ENCODE assay signal across 1 cellular context in the genomic region with DNA sequence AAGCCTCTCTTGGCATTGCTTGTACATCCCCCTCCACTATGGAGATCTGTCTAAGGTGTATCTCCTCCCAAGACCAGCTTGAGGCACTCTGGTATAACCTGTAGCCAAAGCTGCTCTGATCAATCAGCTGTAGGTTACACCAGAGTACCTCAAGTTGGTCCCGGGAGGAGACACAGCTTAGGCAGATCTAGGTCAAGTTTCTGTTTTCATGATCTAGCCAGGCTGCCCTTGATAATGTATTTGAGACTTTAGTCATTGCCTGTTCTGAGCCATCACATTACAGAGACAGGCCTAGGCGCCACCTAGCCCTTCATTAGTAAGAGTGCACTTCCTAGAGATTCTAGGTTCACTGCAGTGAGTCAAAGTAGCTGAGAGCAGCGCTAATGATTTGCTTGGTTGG.
TF ChIP-seq lines count a peak whose summit lies in the region.

No MANE protein-coding gene starts in this region.

TF ChIP-seq in GM23338, 12 proteins besides CTCF, POLR2A, EP300 and RAD21 (continued from another document):
- TF ChIP-seq, protein P1, sequence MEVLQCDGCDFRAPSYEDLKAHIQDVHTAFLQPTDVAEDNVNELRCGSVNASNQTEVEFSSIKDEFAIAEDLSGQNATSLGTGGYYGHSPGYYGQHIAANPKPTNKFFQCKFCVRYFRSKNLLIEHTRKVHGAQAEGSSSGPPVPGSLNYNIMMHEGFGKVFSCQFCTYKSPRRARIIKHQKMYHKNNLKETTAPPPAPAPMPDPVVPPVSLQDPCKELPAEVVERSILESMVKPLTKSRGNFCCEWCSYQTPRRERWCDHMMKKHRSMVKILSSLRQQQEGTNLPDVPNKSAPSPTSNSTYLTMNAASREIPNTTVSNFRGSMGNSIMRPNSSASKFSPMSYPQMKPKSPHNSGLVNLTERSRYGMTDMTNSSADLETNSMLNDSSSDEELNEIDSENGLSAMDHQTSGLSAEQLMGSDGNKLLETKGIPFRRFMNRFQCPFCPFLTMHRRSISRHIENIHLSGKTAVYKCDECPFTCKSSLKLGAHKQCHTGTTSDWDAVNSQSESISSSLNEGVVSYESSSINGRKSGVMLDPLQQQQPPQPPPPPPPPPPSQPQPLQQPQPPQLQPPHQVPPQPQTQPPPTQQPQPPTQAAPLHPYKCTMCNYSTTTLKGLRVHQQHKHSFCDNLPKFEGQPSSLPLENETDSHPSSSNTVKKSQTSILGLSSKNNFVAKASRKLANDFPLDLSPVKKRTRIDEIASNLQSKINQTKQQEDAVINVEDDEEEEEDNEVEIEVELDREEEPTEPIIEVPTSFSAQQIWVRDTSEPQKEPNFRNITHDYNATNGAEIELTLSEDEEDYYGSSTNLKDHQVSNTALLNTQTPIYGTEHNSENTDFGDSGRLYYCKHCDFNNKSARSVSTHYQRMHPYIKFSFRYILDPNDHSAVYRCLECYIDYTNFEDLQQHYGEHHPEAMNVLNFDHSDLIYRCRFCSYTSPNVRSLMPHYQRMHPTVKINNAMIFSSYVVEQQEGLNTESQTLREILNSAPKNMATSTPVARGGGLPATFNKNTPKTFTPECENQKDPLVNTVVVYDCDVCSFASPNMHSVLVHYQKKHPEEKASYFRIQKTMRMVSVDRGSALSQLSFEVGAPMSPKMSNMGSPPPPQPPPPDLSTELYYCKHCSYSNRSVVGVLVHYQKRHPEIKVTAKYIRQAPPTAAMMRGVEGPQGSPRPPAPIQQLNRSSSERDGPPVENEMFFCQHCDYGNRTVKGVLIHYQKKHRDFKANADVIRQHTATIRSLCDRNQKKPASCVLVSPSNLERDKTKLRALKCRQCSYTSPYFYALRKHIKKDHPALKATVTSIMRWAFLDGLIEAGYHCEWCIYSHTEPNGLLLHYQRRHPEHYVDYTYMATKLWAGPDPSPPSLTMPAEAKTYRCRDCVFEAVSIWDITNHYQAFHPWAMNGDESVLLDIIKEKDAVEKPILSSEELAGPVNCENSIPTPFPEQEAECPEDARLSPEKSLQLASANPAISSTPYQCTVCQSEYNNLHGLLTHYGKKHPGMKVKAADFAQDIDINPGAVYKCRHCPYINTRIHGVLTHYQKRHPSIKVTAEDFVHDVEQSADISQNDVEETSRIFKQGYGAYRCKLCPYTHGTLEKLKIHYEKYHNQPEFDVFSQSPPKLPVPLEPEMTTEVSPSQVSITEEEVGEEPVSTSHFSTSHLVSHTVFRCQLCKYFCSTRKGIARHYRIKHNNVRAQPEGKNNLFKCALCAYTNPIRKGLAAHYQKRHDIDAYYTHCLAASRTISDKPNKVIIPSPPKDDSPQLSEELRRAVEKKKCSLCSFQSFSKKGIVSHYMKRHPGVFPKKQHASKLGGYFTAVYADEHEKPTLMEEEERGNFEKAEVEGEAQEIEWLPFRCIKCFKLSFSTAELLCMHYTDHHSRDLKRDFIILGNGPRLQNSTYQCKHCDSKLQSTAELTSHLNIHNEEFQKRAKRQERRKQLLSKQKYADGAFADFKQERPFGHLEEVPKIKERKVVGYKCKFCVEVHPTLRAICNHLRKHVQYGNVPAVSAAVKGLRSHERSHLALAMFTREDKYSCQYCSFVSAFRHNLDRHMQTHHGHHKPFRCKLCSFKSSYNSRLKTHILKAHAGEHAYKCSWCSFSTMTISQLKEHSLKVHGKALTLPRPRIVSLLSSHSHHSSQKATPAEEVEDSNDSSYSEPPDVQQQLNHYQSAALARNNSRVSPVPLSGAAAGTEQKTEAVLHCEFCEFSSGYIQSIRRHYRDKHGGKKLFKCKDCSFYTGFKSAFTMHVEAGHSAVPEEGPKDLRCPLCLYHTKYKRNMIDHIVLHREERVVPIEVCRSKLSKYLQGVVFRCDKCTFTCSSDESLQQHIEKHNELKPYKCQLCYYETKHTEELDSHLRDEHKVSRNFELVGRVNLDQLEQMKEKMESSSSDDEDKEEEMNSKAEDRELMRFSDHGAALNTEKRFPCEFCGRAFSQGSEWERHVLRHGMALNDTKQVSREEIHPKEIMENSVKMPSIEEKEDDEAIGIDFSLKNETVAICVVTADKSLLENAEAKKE (CRISPR knock-in tag; IDR thresholded peaks at IDR 0.05), result no peak
- TF ChIP-seq, protein P2, sequence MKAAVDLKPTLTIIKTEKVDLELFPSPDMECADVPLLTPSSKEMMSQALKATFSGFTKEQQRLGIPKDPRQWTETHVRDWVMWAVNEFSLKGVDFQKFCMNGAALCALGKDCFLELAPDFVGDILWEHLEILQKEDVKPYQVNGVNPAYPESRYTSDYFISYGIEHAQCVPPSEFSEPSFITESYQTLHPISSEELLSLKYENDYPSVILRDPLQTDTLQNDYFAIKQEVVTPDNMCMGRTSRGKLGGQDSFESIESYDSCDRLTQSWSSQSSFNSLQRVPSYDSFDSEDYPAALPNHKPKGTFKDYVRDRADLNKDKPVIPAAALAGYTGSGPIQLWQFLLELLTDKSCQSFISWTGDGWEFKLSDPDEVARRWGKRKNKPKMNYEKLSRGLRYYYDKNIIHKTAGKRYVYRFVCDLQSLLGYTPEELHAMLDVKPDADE (IDR thresholded peaks at IDR 0.05), result no peak
- TF ChIP-seq, protein P3, sequence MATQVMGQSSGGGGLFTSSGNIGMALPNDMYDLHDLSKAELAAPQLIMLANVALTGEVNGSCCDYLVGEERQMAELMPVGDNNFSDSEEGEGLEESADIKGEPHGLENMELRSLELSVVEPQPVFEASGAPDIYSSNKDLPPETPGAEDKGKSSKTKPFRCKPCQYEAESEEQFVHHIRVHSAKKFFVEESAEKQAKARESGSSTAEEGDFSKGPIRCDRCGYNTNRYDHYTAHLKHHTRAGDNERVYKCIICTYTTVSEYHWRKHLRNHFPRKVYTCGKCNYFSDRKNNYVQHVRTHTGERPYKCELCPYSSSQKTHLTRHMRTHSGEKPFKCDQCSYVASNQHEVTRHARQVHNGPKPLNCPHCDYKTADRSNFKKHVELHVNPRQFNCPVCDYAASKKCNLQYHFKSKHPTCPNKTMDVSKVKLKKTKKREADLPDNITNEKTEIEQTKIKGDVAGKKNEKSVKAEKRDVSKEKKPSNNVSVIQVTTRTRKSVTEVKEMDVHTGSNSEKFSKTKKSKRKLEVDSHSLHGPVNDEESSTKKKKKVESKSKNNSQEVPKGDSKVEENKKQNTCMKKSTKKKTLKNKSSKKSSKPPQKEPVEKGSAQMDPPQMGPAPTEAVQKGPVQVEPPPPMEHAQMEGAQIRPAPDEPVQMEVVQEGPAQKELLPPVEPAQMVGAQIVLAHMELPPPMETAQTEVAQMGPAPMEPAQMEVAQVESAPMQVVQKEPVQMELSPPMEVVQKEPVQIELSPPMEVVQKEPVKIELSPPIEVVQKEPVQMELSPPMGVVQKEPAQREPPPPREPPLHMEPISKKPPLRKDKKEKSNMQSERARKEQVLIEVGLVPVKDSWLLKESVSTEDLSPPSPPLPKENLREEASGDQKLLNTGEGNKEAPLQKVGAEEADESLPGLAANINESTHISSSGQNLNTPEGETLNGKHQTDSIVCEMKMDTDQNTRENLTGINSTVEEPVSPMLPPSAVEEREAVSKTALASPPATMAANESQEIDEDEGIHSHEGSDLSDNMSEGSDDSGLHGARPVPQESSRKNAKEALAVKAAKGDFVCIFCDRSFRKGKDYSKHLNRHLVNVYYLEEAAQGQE (IDR thresholded peaks at IDR 0.05; ENCODE audit: unreplicated experiment), result no peak
TF ChIP-seq in GM23338: peak in this region for 0.
